ENCODE assay signal across 14 cellular contexts in the genomic region with DNA sequence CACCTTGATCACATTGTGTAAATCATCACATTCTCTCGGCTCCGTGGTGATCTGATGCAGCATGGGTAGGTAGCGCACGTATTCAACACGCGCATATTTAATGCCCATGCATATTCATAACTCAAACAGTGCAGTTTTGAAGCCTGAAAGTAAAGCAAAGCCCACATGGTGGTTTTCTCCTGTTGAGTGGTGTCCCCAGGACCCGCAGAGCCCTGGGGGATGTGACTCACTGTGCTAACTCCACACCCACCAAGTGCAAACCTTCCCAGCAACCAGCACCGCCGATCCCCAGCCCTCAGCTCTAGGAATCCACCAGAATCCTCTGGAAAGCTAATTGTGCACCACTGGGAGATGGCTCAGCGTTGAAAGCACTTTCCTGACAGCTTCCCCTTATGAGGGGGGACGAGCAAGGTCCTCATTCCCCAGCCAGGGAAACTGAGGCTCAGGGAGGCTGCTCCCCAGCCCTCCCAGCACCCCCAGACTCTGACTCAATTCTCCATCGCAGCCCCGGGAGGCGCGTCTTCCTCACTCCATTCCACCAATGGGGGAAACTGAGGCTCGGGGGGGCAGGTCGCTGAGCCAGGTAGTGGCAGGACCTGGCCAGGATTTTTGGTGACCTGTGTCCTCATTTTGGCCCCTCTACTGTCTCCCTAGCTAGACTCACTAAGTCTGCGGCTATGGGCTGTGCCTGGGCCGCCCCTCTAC. TPM values are rescaled to one million over a fixed set of nuclear protein-coding genes. Genes with fewer than 3 reads are reported as not detected.
DNase-seq lines count a peak whose midpoint lies in the region; ATAC-seq, FAIRE-seq and TF ChIP-seq lines count a peak whose summit lies in the region.
"Had no signal": no experiment of that assay in that cellular context is flagged by ENCODE, and none has a peak within 500 bp of the region (broad histone marks: within the 10 kb centered on the region; RNA-seq: fewer than 3 reads in every experiment).

No MANE protein-coding gene starts in this region.

- H3K4me1 Mint-ChIP-seq in activated CD4-positive, alpha-beta T cell treated with anti-CD3 and anti-CD28 coated beads for 36 hours, result peaks cover 15% of the 10 kb centered on the region

- in situ Hi-C loops in astrocyte of the cerebellum (cut with HindIII; ENCODE audit: low sequenced_read_pairs), result no loop called here

- H3K27ac ChIP-seq in neural cell (ENCODE audit: low read length) (peak overlapping the region; percentile 80), upper lobe of left lung (no peak overlapping the region)
- H3K27ac ChIP-seq: transverse colon had no signal

- H3K27ac Mint-ChIP-seq in activated CD4-positive, alpha-beta T cell treated with anti-CD3 and anti-CD28 coated beads for 36 hours, result no peak overlapping the region

- TF ChIP-seq POLR2A in upper lobe of left lung (IDR thresholded peaks at IDR 0.05), result no peak

- peak; percentile 54 for DNase-seq in activated CD4-positive, alpha-beta T cell treated with anti-CD3 and anti-CD28 coated beads for 36 hours
- DNase-seq in activated CD4-positive, alpha-beta T cell treated with anti-CD3 and anti-CD28 coated beads, Interleukin-2, amount 50 U/mL, for 1 hour, result no peak
- DNase-seq in HTR-8/SVneo (ENCODE audit: insufficient read length, low spot score), result peak; percentile 58
- DNase-seq in astrocyte of the cerebellum (ENCODE audit: low read depth), result peak; percentile 28
- DNase-seq in 8988T, result no peak
- no peak for DNase-seq in upper lobe of left lung
- DNase-seq: DND-41, mammary epithelial cell, MG63, NCI-H510A, SHP77 treated with DMSO at 0.1 percent for 48 hours, transverse colon had no signal

- FAIRE-seq in HTR-8/SVneo (lab: Jason Lieb, UNC), result no peak

- peaks cover 0 to 3% (median 0%) of the 10 kb centered on the region in 4 donors for H3K4me1 ChIP-seq in upper lobe of left lung
- H3K4me1 ChIP-seq: transverse colon had no signal

- TF ChIP-seq RAD21 in neural cell (conservative IDR thresholded peaks at IDR 0.05), result no peak

- H3F3A ChIP-seq in neural cell (ENCODE audit: insufficient read depth, low read length, poor library complexity, severe bottlenecking), result no peaks in the 10 kb centered on the region

- H3K36me3 Mint-ChIP-seq in activated CD4-positive, alpha-beta T cell treated with anti-CD3 and anti-CD28 coated beads for 36 hours (ENCODE audit: low read depth), result peaks cover 5% of the 10 kb centered on the region

- peak; percentile 89 for ATAC-seq in activated CD4-positive, alpha-beta T cell treated with anti-CD3 and anti-CD28 coated beads for 36 hours
- ATAC-seq in upper lobe of left lung (ENCODE audit: low FRiP score in 2 of 2) (no peak), HG02852 (IDR thresholded peaks at IDR 0.05; ENCODE audit: unreplicated experiment) (no peak)

- H3K36me3 ChIP-seq in neural cell (ENCODE audit: insufficient read depth, low read length), result no peaks in the 10 kb centered on the region
- H3K36me3 ChIP-seq in upper lobe of left lung, result no peaks in the 10 kb centered on the region
- H3K36me3 ChIP-seq: MG63, transverse colon had no signal

- CTCF ChIA-PET in activated CD4-positive, alpha-beta T cell treated with anti-CD3 and anti-CD28 coated beads for 36 hours (lab: Charles Lee), result interaction anchor here (0.6 kb wide), 1 partner anchor 10 kb away, joined by 4 read pairs; no protein-coding TSS in a partner anchor

- TF ChIP-seq EP300 in neural cell (conservative IDR thresholded peaks at IDR 0.05; ENCODE audit: poor library complexity, severe bottlenecking), result no peak
- no peak for TF ChIP-seq EP300 in upper lobe of left lung (IDR thresholded peaks at IDR 0.05)

- intact Hi-C loops in activated CD4-positive, alpha-beta T cell treated with anti-CD3 and anti-CD28 coated beads for 36 hours (cut with DNase I, micrococcal nuclease), result no loop called here

- no peak overlapping the region for H3K4me3 Mint-ChIP-seq in activated CD4-positive, alpha-beta T cell treated with anti-CD3 and anti-CD28 coated beads for 36 hours

- H3K4me2 ChIP-seq in neural cell (ENCODE audit: low read length), result peak overlapping the region; percentile 23

- no peak overlapping the region for H2AFZ ChIP-seq in neural cell (ENCODE audit: low read depth, low read length)

- WGBS in upper lobe of left lung, 2 donors, result 90 to 93% methylated on average over 12 to 19 of the region's 19 CpGs

- H4K20me1 ChIP-seq in neural cell (ENCODE audit: insufficient read depth), result no peaks in the 10 kb centered on the region

- H3K9ac ChIP-seq in neural cell (ENCODE audit: low read length), result peak overlapping the region; percentile 61

- H3K9me3 Mint-ChIP-seq in activated CD4-positive, alpha-beta T cell treated with anti-CD3 and anti-CD28 coated beads for 36 hours (ENCODE audit: low read depth), result no peaks in the 10 kb centered on the region

- no peak for TF ChIP-seq CTCF in astrocyte of the cerebellum (IDR thresholded peaks at IDR 0.05; ENCODE audit: low read depth, low read length, missing control alignments)
- TF ChIP-seq CTCF in neural cell (IDR thresholded peaks at IDR 0.05; ENCODE audit: poor library complexity, severe bottlenecking), result no peak
- TF ChIP-seq CTCF in upper lobe of left lung (IDR thresholded peaks at IDR 0.05), result no peak

- H3K4me3 ChIP-seq in astrocyte of the cerebellum (ENCODE audit: low read depth, low read length), result no peak overlapping the region
- H3K4me3 ChIP-seq in neural cell (ENCODE audit: low read length), result peak overlapping the region; percentile 48
- H3K4me3 ChIP-seq in upper lobe of left lung, result no peak overlapping the region
- H3K4me3 ChIP-seq: MG63, transverse colon had no signal

- H3K27me3 Mint-ChIP-seq in activated CD4-positive, alpha-beta T cell treated with anti-CD3 and anti-CD28 coated beads for 36 hours, result no peaks in the 10 kb centered on the region

- POLR2A ChIA-PET in activated CD4-positive, alpha-beta T cell treated with anti-CD3 and anti-CD28 coated beads for 36 hours (lab: Charles Lee), result no interaction called here

- H3K79me2 ChIP-seq in neural cell (replicated peaks; ENCODE audit: insufficient read depth, low read length), result no peaks in the 10 kb centered on the region

- H3K9me3 ChIP-seq in neural cell (ENCODE audit: low read length) (no peaks in the 10 kb centered on the region), upper lobe of left lung (no peaks in the 10 kb centered on the region)
- H3K9me3 ChIP-seq: MG63, transverse colon had no signal

- no peaks in the 10 kb centered on the region for H3K9me2 ChIP-seq in neural cell (ENCODE audit: insufficient read depth, low read length)

- H3K27me3 ChIP-seq in neural cell (ENCODE audit: insufficient read depth, low read depth, low read length), result no peaks in the 10 kb centered on the region
- no peaks in the 10 kb centered on the region for H3K27me3 ChIP-seq in upper lobe of left lung
- H3K27me3 ChIP-seq: transverse colon had no signal

TF ChIP-seq in neural cell, 6 proteins besides CTCF, POLR2A, EP300 and RAD21:
- TF ChIP-seq POLR2AphosphoS5 (IDR thresholded peaks at IDR 0.05) (no peak), SMC3 (conservative IDR thresholded peaks at IDR 0.05; ENCODE audit: poor library complexity) (no peak), TAF1 (IDR thresholded peaks at IDR 0.05; ENCODE audit: low read depth) (no peak)
- TF ChIP-seq, protein P1, sequence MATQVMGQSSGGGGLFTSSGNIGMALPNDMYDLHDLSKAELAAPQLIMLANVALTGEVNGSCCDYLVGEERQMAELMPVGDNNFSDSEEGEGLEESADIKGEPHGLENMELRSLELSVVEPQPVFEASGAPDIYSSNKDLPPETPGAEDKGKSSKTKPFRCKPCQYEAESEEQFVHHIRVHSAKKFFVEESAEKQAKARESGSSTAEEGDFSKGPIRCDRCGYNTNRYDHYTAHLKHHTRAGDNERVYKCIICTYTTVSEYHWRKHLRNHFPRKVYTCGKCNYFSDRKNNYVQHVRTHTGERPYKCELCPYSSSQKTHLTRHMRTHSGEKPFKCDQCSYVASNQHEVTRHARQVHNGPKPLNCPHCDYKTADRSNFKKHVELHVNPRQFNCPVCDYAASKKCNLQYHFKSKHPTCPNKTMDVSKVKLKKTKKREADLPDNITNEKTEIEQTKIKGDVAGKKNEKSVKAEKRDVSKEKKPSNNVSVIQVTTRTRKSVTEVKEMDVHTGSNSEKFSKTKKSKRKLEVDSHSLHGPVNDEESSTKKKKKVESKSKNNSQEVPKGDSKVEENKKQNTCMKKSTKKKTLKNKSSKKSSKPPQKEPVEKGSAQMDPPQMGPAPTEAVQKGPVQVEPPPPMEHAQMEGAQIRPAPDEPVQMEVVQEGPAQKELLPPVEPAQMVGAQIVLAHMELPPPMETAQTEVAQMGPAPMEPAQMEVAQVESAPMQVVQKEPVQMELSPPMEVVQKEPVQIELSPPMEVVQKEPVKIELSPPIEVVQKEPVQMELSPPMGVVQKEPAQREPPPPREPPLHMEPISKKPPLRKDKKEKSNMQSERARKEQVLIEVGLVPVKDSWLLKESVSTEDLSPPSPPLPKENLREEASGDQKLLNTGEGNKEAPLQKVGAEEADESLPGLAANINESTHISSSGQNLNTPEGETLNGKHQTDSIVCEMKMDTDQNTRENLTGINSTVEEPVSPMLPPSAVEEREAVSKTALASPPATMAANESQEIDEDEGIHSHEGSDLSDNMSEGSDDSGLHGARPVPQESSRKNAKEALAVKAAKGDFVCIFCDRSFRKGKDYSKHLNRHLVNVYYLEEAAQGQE (IDR thresholded peaks at IDR 0.05; ENCODE audit: borderline replicate concordance), result peak; percentile 55

RNA-seq across cellular contexts. Expression of a gene that starts 46.3 kb away (rescaled TPM):
- total RNA-seq in activated CD4-positive, alpha-beta T cell treated with anti-CD3 and anti-CD28 coated beads for 36 hours, result 1 to 10 TPM; 7.8 to 8.2 TPM
- polyA plus RNA-seq in neural cell, result 0.56 TPM in 1 of 2 replicates, not detected in the other
- polyA minus RNA-seq in neural cell, result 0.35 TPM in 1 of 2 replicates, not detected in the other
- 10 to 100 TPM in 2 of 6 donors, 1 to 10 TPM in 3, under 1 TPM in 1; 0.79 to 37.7 (median 4.2) TPM for total RNA-seq in upper lobe of left lung

RNA-seq across cellular contexts. Expression of a gene that starts 55.6 kb away (rescaled TPM):
- total RNA-seq in activated CD4-positive, alpha-beta T cell treated with anti-CD3 and anti-CD28 coated beads for 36 hours, result not detected
- not detected in 2 replicates for polyA plus RNA-seq in neural cell
- not detected in 2 replicates for polyA minus RNA-seq in neural cell
- total RNA-seq in upper lobe of left lung, result under 1 TPM in 1 of 6 donors, not detected in 5; 0.27 TPM
- total RNA-seq: mammary epithelial cell, transverse colon had no signal
- polyA plus RNA-seq: mammary epithelial cell had no signal

Comparison
In these comparisons a context has a peak if more than half of its experiments do, and no peak if none do; other contexts are left out.
1. DNase-seq: peak in activated CD4-positive, alpha-beta T cell treated with anti-CD3 and anti-CD28 coated beads for 36 hours (single experiment), HTR-8/SVneo (single experiment) and astrocyte of the cerebellum (single experiment); none in activated CD4-positive, alpha-beta T cell treated with anti-CD3 and anti-CD28 coated beads, Interleukin-2, amount 50 U/mL, for 1 hour (single experiment), 8988T (single experiment) and upper lobe of left lung (0 of 2).